Comparison of ENCODE assay signal across 13 cellular contexts in genomic region chr7:11726251-11727155, GRCh38.
DNase-seq lines count a peak whose midpoint lies in the region; ATAC-seq, FAIRE-seq and TF ChIP-seq lines count a peak whose summit lies in the region.
"Had no signal": no experiment of that assay in that cellular context is flagged by ENCODE, and none has a peak within 500 bp of the region (broad histone marks: within the 10 kb centered on the region; RNA-seq: fewer than 3 reads in every experiment).

No MANE protein-coding gene starts in this region.

- H3K4me3 Mint-ChIP-seq in activated CD8-positive, alpha-beta T cell treated with anti-CD3 and anti-CD28 coated beads for 36 hours: no peak overlapping the region
- H3K4me3 Mint-ChIP-seq: activated naive CD8-positive, alpha-beta T cell treated with anti-CD3 and anti-CD28 coated beads, Interleukin-2, amount 10 ng/mL, durations not matched to agents 7 days and 5 days; CD8-positive, alpha-beta T cell had no signal

- POLR2A ChIA-PET in activated CD8-positive, alpha-beta T cell treated with anti-CD3 and anti-CD28 coated beads for 36 hours (lab: Charles Lee): no interaction called here

- H3K27ac Mint-ChIP-seq in activated CD8-positive, alpha-beta T cell treated with anti-CD3 and anti-CD28 coated beads for 36 hours: no peak overlapping the region
- H3K27ac Mint-ChIP-seq: activated naive CD8-positive, alpha-beta T cell treated with anti-CD3 and anti-CD28 coated beads, Interleukin-2, amount 10 ng/mL, durations not matched to agents 7 days and 5 days; CD8-positive, alpha-beta T cell had no signal

- H3K27ac ChIP-seq in psoas muscle: no peak overlapping the region

- no peak for FAIRE-seq in GM19239 (lab: Jason Lieb, UNC)

- ATAC-seq in psoas muscle: no peak
- ATAC-seq in activated CD8-positive, alpha-beta T cell treated with anti-CD3 and anti-CD28 coated beads for 36 hours: no peak
- ATAC-seq: CD8-positive, alpha-beta T cell; PC-3 had no signal

- no peaks in the 10 kb centered on the region for H3K27me3 ChIP-seq in psoas muscle (ENCODE audit: insufficient read depth in 3 of 3, low read length in 2 of 3)

- intact Hi-C loops in psoas muscle (cut with DNase I): no loop called here
- intact Hi-C loops in activated CD8-positive, alpha-beta T cell treated with anti-CD3 and anti-CD28 coated beads for 36 hours (cut with micrococcal nuclease): no loop called here

- H3K9me3 Mint-ChIP-seq in activated CD8-positive, alpha-beta T cell treated with anti-CD3 and anti-CD28 coated beads for 36 hours: no peaks in the 10 kb centered on the region
- H3K9me3 Mint-ChIP-seq: activated naive CD8-positive, alpha-beta T cell treated with anti-CD3 and anti-CD28 coated beads, Interleukin-2, amount 10 ng/mL, durations not matched to agents 7 days and 5 days had no signal

- DNase-seq in ELR (ENCODE audit: low read depth): peak; percentile 45
- peak; percentile 19 for DNase-seq in NCI-H69 (lab: John Stamatoyannopoulos, UW)
- DNase-seq in fibroblast of mammary gland (ENCODE audit: low read depth): peak; percentile 96
- peak; percentile 20 to 56 for DNase-seq in psoas muscle
- DNase-seq in GM19239 (ENCODE audit: insufficient read length, low spot score): no peak
- DNase-seq in NCI-H2196 (lab: John Stamatoyannopoulos, UW; ENCODE audit: unreplicated experiment): no peak
- DNase-seq in activated CD8-positive, alpha-beta T cell treated with anti-CD3 and anti-CD28 coated beads for 36 hours: no peak
- no peak for DNase-seq in activated CD8-positive, alpha-beta memory T cell treated with anti-CD3 and anti-CD28 coated beads, Interleukin-2, amount 50 U/mL, for 48 hours
- DNase-seq: activated naive CD8-positive, alpha-beta T cell treated with anti-CD3 and anti-CD28 coated beads, Interleukin-2, amount 10 ng/mL, durations not matched to agents 7 days and 5 days; CD8-positive, alpha-beta T cell; effector memory CD4-positive, alpha-beta T cell; PC-3; stimulated activated CD8-positive, alpha-beta memory T cell treated with anti-CD3 and anti-CD28 coated beads, Interleukin-4, amount 100 ng/mL, for 48 hours had no signal

- no peaks in the 10 kb centered on the region for H3K36me3 Mint-ChIP-seq in activated CD8-positive, alpha-beta T cell treated with anti-CD3 and anti-CD28 coated beads for 36 hours (ENCODE audit: low read depth)
- H3K36me3 Mint-ChIP-seq: activated naive CD8-positive, alpha-beta T cell treated with anti-CD3 and anti-CD28 coated beads, Interleukin-2, amount 10 ng/mL, durations not matched to agents 7 days and 5 days; CD8-positive, alpha-beta T cell had no signal

- no peaks in the 10 kb centered on the region for H3K4me1 ChIP-seq in psoas muscle

- H3K27me3 Mint-ChIP-seq in activated CD8-positive, alpha-beta T cell treated with anti-CD3 and anti-CD28 coated beads for 36 hours: no peaks in the 10 kb centered on the region
- H3K27me3 Mint-ChIP-seq: activated naive CD8-positive, alpha-beta T cell treated with anti-CD3 and anti-CD28 coated beads, Interleukin-2, amount 10 ng/mL, durations not matched to agents 7 days and 5 days had no signal

- H3K4me1 Mint-ChIP-seq in activated CD8-positive, alpha-beta T cell treated with anti-CD3 and anti-CD28 coated beads for 36 hours (ENCODE audit: low read depth): no peaks in the 10 kb centered on the region
- H3K4me1 Mint-ChIP-seq: activated naive CD8-positive, alpha-beta T cell treated with anti-CD3 and anti-CD28 coated beads, Interleukin-2, amount 10 ng/mL, durations not matched to agents 7 days and 5 days had no signal

- WGBS in psoas muscle, 3 donors: 34 to 40% (median 39%) methylated on average over 12 of the region's 12 CpGs

- TF ChIP-seq CTCF in fibroblast of mammary gland (conservative IDR thresholded peaks at IDR 0.05; ENCODE audit: control insufficient read depth, insufficient read depth, low read depth, low read length): no peak
- no peak for TF ChIP-seq CTCF in psoas muscle (IDR thresholded peaks at IDR 0.05)
- TF ChIP-seq CTCF in activated CD8-positive, alpha-beta T cell treated with anti-CD3 and anti-CD28 coated beads for 36 hours (IDR thresholded peaks at IDR 0.05): no peak

- H3K4me3 ChIP-seq in fibroblast of mammary gland (ENCODE audit: control insufficient read depth, low read depth, low read length) (no peak overlapping the region), psoas muscle (no peak overlapping the region)

- no peaks in the 10 kb centered on the region for H3K9me3 ChIP-seq in psoas muscle

- no peaks in the 10 kb centered on the region for H3K36me3 ChIP-seq in psoas muscle (ENCODE audit: insufficient read depth in 1 of 2, low read depth in 1 of 2)

- CTCF ChIA-PET in activated CD8-positive, alpha-beta T cell treated with anti-CD3 and anti-CD28 coated beads for 36 hours (lab: Charles Lee): no interaction called here

Comparison
In these comparisons a context has a peak if more than half of its experiments do, and no peak if none do; other contexts are left out.
1. DNase-seq: peak in ELR (single experiment), NCI-H69 (single experiment), fibroblast of mammary gland (single experiment) and psoas muscle (2 of 2); none in GM19239 (single experiment), NCI-H2196 (single experiment), activated CD8-positive, alpha-beta T cell treated with anti-CD3 and anti-CD28 coated beads for 36 hours (single experiment) and activated CD8-positive, alpha-beta memory T cell treated with anti-CD3 and anti-CD28 coated beads, Interleukin-2, amount 50 U/mL, for 48 hours (single experiment).